8 cellular contexts compared by ENCODE assay signal in genomic region chr20:3751664-3752385, GRCh38. TPM values are rescaled to one million over a fixed set of nuclear protein-coding genes. Genes with fewer than 3 reads are reported as not detected.
DNase-seq lines count a peak whose midpoint lies in the region; ATAC-seq, FAIRE-seq and TF ChIP-seq lines count a peak whose summit lies in the region.

No MANE protein-coding gene starts in this region.

- 66% methylated on average over 56 of the region's 96 CpGs for WGBS in GM12878 (ENCODE audit: insufficient coverage, insufficient replicate concordance, low lambda C conversion rate, missing lambda C conversion rate)

- DNase-seq in DMS 273 treated with DMSO at 0.1 percent for 48 hours (lab: John Stamatoyannopoulos, UW): peak; percentile 28
- DNase-seq in RPMI8226: peak; percentile 62
- no peak for DNase-seq in GM12878 (ENCODE audit: low read depth, low spot score)
- peak; percentile 69 to 74 for DNase-seq in left colon
- DNase-seq in stimulated activated CD4-positive, alpha-beta T cell treated with anti-CD3 and anti-CD28 coated beads, Interleukin-4, amount 100 ng/mL, for 4 hours: peak; percentile 43
- no peak for DNase-seq in SW480 (ENCODE audit: low spot score)
- no peak for DNase-seq in NCI-H1694 treated with DMSO at 0.1 percent for 48 hours (lab: John Stamatoyannopoulos, UW)

- no peaks in the 10 kb centered on the region for H3K4me1 ChIP-seq in GM12878 (ENCODE audit: control insufficient read depth, insufficient read depth, low read length)

- H3K27me3 ChIP-seq in GM12878 (replicated peaks in 1 of 2; ENCODE audit: control insufficient read depth in 2 of 2, insufficient read depth in 2 of 2, low read length in 1 of 2): no peaks in the 10 kb centered on the region

- no peak overlapping the region for H2AFZ ChIP-seq in GM12878 (ENCODE audit: control insufficient read depth, low read depth, low read length)

- no peak for FAIRE-seq in GM12878 (lab: Jason Lieb, UNC)

- H3K9ac ChIP-seq in GM12878 (ENCODE audit: control insufficient read depth, insufficient read depth, low read length): no peak overlapping the region

- no peaks in the 10 kb centered on the region for H3K79me2 ChIP-seq in GM12878 (ENCODE audit: control insufficient read depth, insufficient read depth, low read length)

- H4K20me1 ChIP-seq in GM12878 (ENCODE audit: control insufficient read depth, insufficient read depth): no peaks in the 10 kb centered on the region

- POLR2A ChIA-PET in GM12878 (lab: Charles Lee): no interaction called here

- CTCF ChIA-PET in GM12878 (lab: Yijun Ruan, JAX): interaction anchor here (1.3 to 4.1 kb wide), 5 partner anchors 15 to 104 kb away, joined by 4 to 52 read pairs (median 6); partner anchors contain the start of gene ADISSP

- TF ChIP-seq CTCF in GM12878 (IDR thresholded peaks at IDR 0.05 in 2 of 3, conservative IDR thresholded peaks at IDR 0.05 in 1 of 3; ENCODE audit: control insufficient read depth in 2 of 3, extremely low read depth in 1 of 3, insufficient read depth in 1 of 3, low read depth in 3 of 3, low read length in 3 of 3): no peak

- SMC1A ChIA-PET in GM12878 (lab: Charles Lee; ENCODE audit: uncharacterized antibody, unreplicated experiment): interaction anchor here (1.7 to 2.7 kb wide), 2 partner anchors 17 to 35 kb away, joined by 3 to 12 read pairs; partner anchors contain the start of gene ADISSP

- in situ Hi-C loops in GM12878 (cut with MboI): no loop called here

- no peak for TF ChIP-seq EP300 in GM12878 (IDR thresholded peaks at IDR 0.05; ENCODE audit: borderline replicate concordance in 1 of 2, control insufficient read depth in 1 of 2, low read depth in 2 of 2, low read length in 2 of 2)

- no peak overlapping the region for H3K4me3 ChIP-seq in GM12878

- BruUV-seq in GM12878 (replicated peaks; lab: Mats Ljungman, UMichigan): no TSS peak

- TF ChIP-seq RAD21 in GM12878 (IDR thresholded peaks at IDR 0.05; ENCODE audit: insufficient read depth, low read depth, low read length): no peak

- peak overlapping the region; percentile 33 for H3K4me2 ChIP-seq in GM12878 (ENCODE audit: control insufficient read depth, insufficient read depth)

- RAD21 ChIA-PET in GM12878 (lab: Charles Lee; ENCODE audit: unreplicated experiment): interaction anchor here (0.9 to 1.3 kb wide), 3 partner anchors 16 to 75 kb away, joined by 3 to 4 read pairs (median 4); partner anchors contain the start of gene ADISSP

- no peak overlapping the region for H3K27ac ChIP-seq in GM12878 (ENCODE audit: control insufficient read depth, insufficient read depth)

- H3K9me3 ChIP-seq in GM12878 (replicated peaks; ENCODE audit: control insufficient read depth, insufficient read depth, low read length): no peaks in the 10 kb centered on the region

- intact Hi-C loops in GM12878 (cut with micrococcal nuclease; ENCODE audit: unreplicated experiment): loop anchor here (2.0 kb wide), 1 partner anchor 15 kb away; the partner anchor contains the start of gene ADISSP
- intact Hi-C loops in left colon (cut with DNase I, micrococcal nuclease): no loop called here

- no peak for TF ChIP-seq POLR2A in GM12878 (IDR thresholded peaks at IDR 0.05; ENCODE audit: low read depth, low read length)

- H3K36me3 ChIP-seq in GM12878 (ENCODE audit: control insufficient read depth in 2 of 2, insufficient read depth in 2 of 2, low read length in 1 of 2): no peaks in the 10 kb centered on the region; a peak in 1 of 4 replicates

- ATAC-seq in GM12878: peak; percentile 64
- ATAC-seq in left colon: peak; percentile 64
- no peak for ATAC-seq in GM19452 (IDR thresholded peaks at IDR 0.05; ENCODE audit: unreplicated experiment)

RNA-seq across cellular contexts. Expression of gene ADISSP, which starts 15.7 kb away (rescaled TPM):
- total RNA-seq in GM12878 (2013; cell fraction: nucleolus; rRNA removed): 2.7 and 3.8 TPM in 2 replicates
- total RNA-seq in GM12878 (2014; rRNA removed) (59.2 and 64.5 TPM in 2 replicates), GM12878 (2014; rRNA removed; fragmentation: Illumina TruSeq; extraction: Trizol) (25.2 and 27.1 TPM in 2 replicates), GM12878 (2021) (65.9 and 67.5 TPM in 2 replicates), left colon (10 to 100 TPM; 13.3 to 19.8 TPM)
- 5.7 TPM for polyA plus RNA-seq in GM12878 (2011; ENCODE audit: low read depth)
- polyA plus RNA-seq in GM12878 (2011; rRNA removed) (6.9 and 22.6 TPM in 2 replicates), GM12878 (2014; fragmentation: Illumina TruSeq; extraction: Trizol) (2.3 and 17.5 TPM in 2 replicates), GM12878 (2014; fragmentation: Nextera tagmentation; extraction: Ambion mirVana) (1 to 10 TPM in 1 of 2 experiments, under 1 TPM in 1; 0.80 to 7.6 TPM), GM12878 (2014; rRNA removed) (50.2 and 62.0 TPM in 2 replicates), GM12878 (2016; fragmentation: Nextera tagmentation; extraction: Ambion mirVana) (10 to 100 TPM; 90.8 to 96.3 TPM)
- 42.5 and 66.1 TPM in 2 replicates for polyA plus RNA-seq in GM12878 (2011; cell fraction: cytosol; rRNA removed)
- 25.9 and 34.8 TPM in 2 replicates for polyA plus RNA-seq in GM12878 (2011; cell fraction: nucleus; rRNA removed)
- 22.4 and 26.6 TPM in 2 replicates for polyA plus RNA-seq in GM12878 (2012)
- polyA minus RNA-seq in GM12878 (2011; rRNA and poly(A)+ RNA removed): 16.0 and 29.6 TPM in 2 replicates
- polyA minus RNA-seq in GM12878 (2011; cell fraction: cytosol; rRNA and poly(A)+ RNA removed): 16.8 and 25.3 TPM in 2 replicates
- 6.3 and 9.6 TPM in 2 replicates for polyA minus RNA-seq in GM12878 (2011; cell fraction: nucleus; rRNA and poly(A)+ RNA removed)

RNA-seq across cellular contexts. Expression of gene HSPA12B, which starts 19.3 kb away (rescaled TPM):
- total RNA-seq in GM12878 (2013; cell fraction: nucleolus; rRNA removed): not detected in 2 replicates
- total RNA-seq in GM12878 (2014; rRNA removed) (not detected in 2 replicates), GM12878 (2014; rRNA removed; fragmentation: Illumina TruSeq; extraction: Trizol) (not detected in 2 replicates), GM12878 (2021) (not detected in 2 replicates), left colon (1 to 10 TPM; 2.3 to 2.5 TPM)
- not detected for polyA plus RNA-seq in GM12878 (2011; ENCODE audit: low read depth)
- polyA plus RNA-seq in GM12878 (2011; rRNA removed) (not detected in 2 replicates), GM12878 (2014; fragmentation: Illumina TruSeq; extraction: Trizol) (not detected in 2 replicates), GM12878 (2014; fragmentation: Nextera tagmentation; extraction: Ambion mirVana) (not detected), GM12878 (2014; rRNA removed) (not detected in 2 replicates), GM12878 (2016; fragmentation: Nextera tagmentation; extraction: Ambion mirVana) (under 1 TPM in 1 of 2 experiments, not detected in 1; 0.08 TPM)
- not detected in 2 replicates for polyA plus RNA-seq in GM12878 (2011; cell fraction: cytosol; rRNA removed)
- polyA plus RNA-seq in GM12878 (2011; cell fraction: nucleus; rRNA removed): not detected in 2 replicates
- polyA plus RNA-seq in GM12878 (2012): 0.07 and 0.09 TPM in 2 replicates
- not detected in 2 replicates for polyA minus RNA-seq in GM12878 (2011; rRNA and poly(A)+ RNA removed)
- polyA minus RNA-seq in GM12878 (2011; cell fraction: cytosol; rRNA and poly(A)+ RNA removed): not detected in 2 replicates
- polyA minus RNA-seq in GM12878 (2011; cell fraction: nucleus; rRNA and poly(A)+ RNA removed): not detected in 2 replicates

RNA-seq across cellular contexts. Expression of gene SPEF1, which starts 29.4 kb away (rescaled TPM):
- total RNA-seq in GM12878 (2013; cell fraction: nucleolus; rRNA removed): not detected in 2 replicates
- total RNA-seq in GM12878 (2014; rRNA removed) (not detected in 2 replicates), GM12878 (2014; rRNA removed; fragmentation: Illumina TruSeq; extraction: Trizol) (not detected in 2 replicates), GM12878 (2021) (not detected in 2 replicates), left colon (under 1 TPM in 1 of 2 donors, not detected in 1; 0.14 TPM)
- not detected for polyA plus RNA-seq in GM12878 (2011; ENCODE audit: low read depth)
- polyA plus RNA-seq in GM12878 (2011; rRNA removed) (not detected in 2 replicates), GM12878 (2014; fragmentation: Illumina TruSeq; extraction: Trizol) (not detected in 2 replicates), GM12878 (2014; fragmentation: Nextera tagmentation; extraction: Ambion mirVana) (not detected), GM12878 (2014; rRNA removed) (0.06 and 0.12 TPM in 2 replicates), GM12878 (2016; fragmentation: Nextera tagmentation; extraction: Ambion mirVana) (not detected)
- polyA plus RNA-seq in GM12878 (2011; cell fraction: cytosol; rRNA removed): not detected in 2 replicates
- 0.18 and 0.29 TPM in 2 replicates for polyA plus RNA-seq in GM12878 (2011; cell fraction: nucleus; rRNA removed)
- polyA plus RNA-seq in GM12878 (2012): 0.09 TPM in 1 of 2 replicates, not detected in the other
- not detected in 2 replicates for polyA minus RNA-seq in GM12878 (2011; rRNA and poly(A)+ RNA removed)
- not detected in 2 replicates for polyA minus RNA-seq in GM12878 (2011; cell fraction: cytosol; rRNA and poly(A)+ RNA removed)
- 0.12 TPM in 1 of 2 replicates, not detected in the other for polyA minus RNA-seq in GM12878 (2011; cell fraction: nucleus; rRNA and poly(A)+ RNA removed)

RNA-seq across cellular contexts. Expression of gene CENPB, which starts 34.7 kb away (rescaled TPM):
- 8.8 and 11.3 TPM in 2 replicates for total RNA-seq in GM12878 (2013; cell fraction: nucleolus; rRNA removed)
- total RNA-seq in GM12878 (2014; rRNA removed) (56.6 and 68.6 TPM in 2 replicates), GM12878 (2014; rRNA removed; fragmentation: Illumina TruSeq; extraction: Trizol) (24.4 and 27.6 TPM in 2 replicates), GM12878 (2021) (68.3 and 71.2 TPM in 2 replicates), left colon (10 to 100 TPM; 80.5 to 82.2 TPM)
- 12.5 TPM for polyA plus RNA-seq in GM12878 (2011; ENCODE audit: low read depth)
- polyA plus RNA-seq in GM12878 (2011; rRNA removed) (4.3 and 7.1 TPM in 2 replicates), GM12878 (2014; fragmentation: Illumina TruSeq; extraction: Trizol) (10.9 and 20.9 TPM in 2 replicates), GM12878 (2014; fragmentation: Nextera tagmentation; extraction: Ambion mirVana) (under 1 TPM; 0.16 to 0.29 TPM), GM12878 (2014; rRNA removed) (35.5 and 44.8 TPM in 2 replicates), GM12878 (2016; fragmentation: Nextera tagmentation; extraction: Ambion mirVana) (1 to 10 TPM; 1.6 to 2.4 TPM)
- 8.8 and 12.2 TPM in 2 replicates for polyA plus RNA-seq in GM12878 (2011; cell fraction: cytosol; rRNA removed)
- polyA plus RNA-seq in GM12878 (2011; cell fraction: nucleus; rRNA removed): 9.5 and 12.9 TPM in 2 replicates
- polyA plus RNA-seq in GM12878 (2012): 24.5 and 35.6 TPM in 2 replicates
- polyA minus RNA-seq in GM12878 (2011; rRNA and poly(A)+ RNA removed): 8.2 and 15.1 TPM in 2 replicates
- polyA minus RNA-seq in GM12878 (2011; cell fraction: cytosol; rRNA and poly(A)+ RNA removed): 8.4 and 9.0 TPM in 2 replicates
- 7.0 and 12.8 TPM in 2 replicates for polyA minus RNA-seq in GM12878 (2011; cell fraction: nucleus; rRNA and poly(A)+ RNA removed)

RNA-seq across cellular contexts. Expression of gene SIGLEC1, which starts 39.4 kb away (rescaled TPM):
- 0.06 TPM in 1 of 2 replicates, not detected in the other for total RNA-seq in GM12878 (2013; cell fraction: nucleolus; rRNA removed)
- not detected in 2 replicates for total RNA-seq in GM12878 (2014; rRNA removed)
- total RNA-seq in GM12878 (2014; rRNA removed; fragmentation: Illumina TruSeq; extraction: Trizol): not detected in 2 replicates
- 0.05 TPM in 1 of 2 replicates, not detected in the other for total RNA-seq in GM12878 (2021)
- polyA plus RNA-seq in GM12878 (2011; ENCODE audit: low read depth): not detected
- polyA plus RNA-seq in GM12878 (2011; rRNA removed): not detected in 2 replicates
- not detected in 2 replicates for polyA plus RNA-seq in GM12878 (2011; cell fraction: cytosol; rRNA removed)
- 0.03 TPM in 1 of 2 replicates, not detected in the other for polyA plus RNA-seq in GM12878 (2011; cell fraction: nucleus; rRNA removed)
- polyA plus RNA-seq in GM12878 (2012): not detected in 2 replicates
- polyA plus RNA-seq in GM12878 (2014; fragmentation: Illumina TruSeq; extraction: Trizol): not detected in 2 replicates
- polyA plus RNA-seq in GM12878 (2014; fragmentation: Nextera tagmentation; extraction: Ambion mirVana): not detected
- polyA plus RNA-seq in GM12878 (2014; rRNA removed): not detected in 2 replicates
- polyA plus RNA-seq in GM12878 (2016; fragmentation: Nextera tagmentation; extraction: Ambion mirVana): not detected
- polyA minus RNA-seq in GM12878 (2011; rRNA and poly(A)+ RNA removed): not detected in 2 replicates
- polyA minus RNA-seq in GM12878 (2011; cell fraction: cytosol; rRNA and poly(A)+ RNA removed): not detected in 2 replicates
- not detected in 2 replicates for polyA minus RNA-seq in GM12878 (2011; cell fraction: nucleus; rRNA and poly(A)+ RNA removed)
- 10 to 100 TPM in 1 of 2 donors, 1 to 10 TPM in 1; 3.1 to 10.4 TPM for total RNA-seq in left colon

Comparison
In these comparisons a context has a peak if more than half of its experiments do, and no peak if none do; other contexts are left out.
1. DNase-seq: peak in DMS 273 treated with DMSO at 0.1 percent for 48 hours (single experiment), RPMI8226 (single experiment), left colon (2 of 2) and stimulated activated CD4-positive, alpha-beta T cell treated with anti-CD3 and anti-CD28 coated beads, Interleukin-4, amount 100 ng/mL, for 4 hours (2 of 2); none in GM12878 (single experiment), SW480 (single experiment) and NCI-H1694 treated with DMSO at 0.1 percent for 48 hours (single experiment).